9 cellular contexts compared by ENCODE assay signal in genomic region chr11:62443390-62444201, GRCh38. TPM values are rescaled to one million over a fixed set of nuclear protein-coding genes. Genes with fewer than 3 reads are reported as not detected.
DNase-seq lines count a peak whose midpoint lies in the region; ATAC-seq, FAIRE-seq and TF ChIP-seq lines count a peak whose summit lies in the region.
"Had no signal": no experiment of that assay in that cellular context is flagged by ENCODE, and none has a peak within 500 bp of the region (broad histone marks: within the 10 kb centered on the region; RNA-seq: fewer than 3 reads in every experiment).

No MANE protein-coding gene starts in this region.

- H3K36me3 Mint-ChIP-seq in T-cell, result peaks cover 4% of the 10 kb centered on the region

- POLR2A ChIA-PET in T-cell (lab: Charles Lee), result interaction anchor here in 1 of 2 donors (0.7 kb wide), 1 partner anchor 246 kb away, joined by 4 read pairs; no protein-coding TSS in a partner anchor

- CTCF ChIA-PET in T-cell (lab: Charles Lee), result interaction anchor here in 1 of 2 donors (0.7 to 1.2 kb wide), 2 partner anchors 19 to 238 kb away, joined by 3 to 7 read pairs; no protein-coding TSS in a partner anchor

- no peaks in the 10 kb centered on the region for H3K9me3 Mint-ChIP-seq in T-cell

- peak overlapping the region in 2 of 3 donors; percentile 70 to 77 for H3K4me3 Mint-ChIP-seq in T-cell

- DNase-seq in EL (peak; percentile 35), T-cell (no peak), fibroblast of villous mesenchyme (ENCODE audit: low read depth) (no peak), sciatic nerve (ENCODE audit: low spot score) (no peak), urothelium cell line (ENCODE audit: low spot score) (no peak)
- no peak for DNase-seq in stimulated activated naive CD4-positive, alpha-beta T cell (lab: John Stamatoyannopoulos, UW)

- ATAC-seq in T-cell (replicated peaks in 1 of 4) (no peak), sciatic nerve (peak; percentile 75), HG02938 (IDR thresholded peaks at IDR 0.05; ENCODE audit: unreplicated experiment) (no peak), GM21825 (IDR thresholded peaks at IDR 0.05; ENCODE audit: unreplicated experiment) (no peak)

- TF ChIP-seq CTCF in fibroblast of villous mesenchyme (IDR thresholded peaks at IDR 0.05; ENCODE audit: insufficient read depth, low read depth, low read length), result no peak

- no peak for FAIRE-seq in urothelium cell line (lab: Jason Lieb, UNC)
- FAIRE-seq: frontal cortex had no signal

- no peak overlapping the region for H3K27ac Mint-ChIP-seq in T-cell

- peaks cover 7 to 16% (median 13%) of the 10 kb centered on the region in 3 donors for H3K4me1 Mint-ChIP-seq in T-cell

- peaks cover 10 to 19% of the 10 kb centered on the region in 2 donors for H3K27me3 Mint-ChIP-seq in T-cell

- H3K4me3 ChIP-seq in fibroblast of villous mesenchyme (ENCODE audit: low read depth, low read length), result peak overlapping the region; percentile 54

- intact Hi-C loops in sciatic nerve (cut with DNase I), result no loop called here

RNA-seq across cellular contexts. Expression of gene SCGB1A1, which starts 24.8 kb away (rescaled TPM):
- total RNA-seq in T-cell (1 to 10 TPM in 2 of 5 donors, not detected in 3; 1.8 to 3.2 TPM), fibroblast of villous mesenchyme (not detected in 2 replicates), sciatic nerve (3.5 TPM)
- total RNA-seq: frontal cortex had no signal
